1 cellular context compared by ENCODE assay signal in genomic region chr21:46667191-46667734, GRCh38.
TF ChIP-seq lines count a peak whose summit lies in the region.

No MANE protein-coding gene starts in this region.

TF ChIP-seq in IMR-90, 13 proteins besides CTCF, POLR2A, EP300 and RAD21:
- TF ChIP-seq RFX5 (IDR thresholded peaks at IDR 0.05; ENCODE audit: low read depth, low read length) (no peak), MAZ (IDR thresholded peaks at IDR 0.05; ENCODE audit: borderline replicate concordance, low read depth, low read length) (no peak), RCOR1 (IDR thresholded peaks at IDR 0.05; ENCODE audit: insufficient replicate concordance, low read length) (no peak), CEBPB (IDR thresholded peaks at IDR 0.05; ENCODE audit: low read depth, low read length) (no peak), CHD1 (IDR thresholded peaks at IDR 0.05; ENCODE audit: low read depth, low read length) (no peak), FOS (IDR thresholded peaks at IDR 0.05; ENCODE audit: low read depth, low read length) (no peak), BHLHE40 (IDR thresholded peaks at IDR 0.05; ENCODE audit: low read depth, low read length) (no peak), USF2 (IDR thresholded peaks at IDR 0.05; ENCODE audit: low read depth, low read length) (no peak), SMC3 (IDR thresholded peaks at IDR 0.05; ENCODE audit: low read depth, low read length) (no peak), MAFK (IDR thresholded peaks at IDR 0.05; ENCODE audit: low read depth, low read length) (no peak), NFE2L2 (IDR thresholded peaks at IDR 0.05; ENCODE audit: low read depth, low read length) (no peak)
- TF ChIP-seq, protein P1, sequence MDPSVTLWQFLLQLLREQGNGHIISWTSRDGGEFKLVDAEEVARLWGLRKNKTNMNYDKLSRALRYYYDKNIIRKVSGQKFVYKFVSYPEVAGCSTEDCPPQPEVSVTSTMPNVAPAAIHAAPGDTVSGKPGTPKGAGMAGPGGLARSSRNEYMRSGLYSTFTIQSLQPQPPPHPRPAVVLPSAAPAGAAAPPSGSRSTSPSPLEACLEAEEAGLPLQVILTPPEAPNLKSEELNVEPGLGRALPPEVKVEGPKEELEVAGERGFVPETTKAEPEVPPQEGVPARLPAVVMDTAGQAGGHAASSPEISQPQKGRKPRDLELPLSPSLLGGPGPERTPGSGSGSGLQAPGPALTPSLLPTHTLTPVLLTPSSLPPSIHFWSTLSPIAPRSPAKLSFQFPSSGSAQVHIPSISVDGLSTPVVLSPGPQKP (IDR thresholded peaks at IDR 0.05; ENCODE audit: borderline replicate concordance, low read depth, low read length) = no peak
